Comparison of ENCODE assay signal across 18 cellular contexts in the genomic region with DNA sequence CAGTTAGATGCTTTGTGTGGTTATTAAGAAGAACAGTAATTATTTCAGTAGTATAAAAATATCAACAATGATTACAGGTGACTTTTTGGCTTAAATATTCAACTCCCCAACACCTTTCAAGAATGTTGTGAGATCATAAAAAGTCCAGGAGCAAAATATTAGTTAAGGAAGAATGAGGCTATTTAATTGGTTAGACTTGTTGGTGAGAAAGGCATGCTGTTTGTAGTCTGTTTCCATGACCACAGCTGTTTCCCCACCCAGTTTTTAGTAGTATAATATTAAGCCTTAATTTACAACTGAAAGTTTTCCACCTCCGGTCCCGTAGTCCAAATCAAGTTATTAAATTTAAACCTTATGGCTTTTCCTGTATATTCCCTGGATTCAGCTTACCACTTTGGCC.
DNase-seq lines count a peak whose midpoint lies in the region; ATAC-seq lines count a peak whose summit lies in the region.
"Had no signal": no experiment of that assay in that cellular context is flagged by ENCODE, and none has a peak within 500 bp of the region (broad histone marks: within the 10 kb centered on the region; RNA-seq: fewer than 3 reads in every experiment).

No MANE protein-coding gene starts in this region.

- peak overlapping the region; percentile 94 for H3K27ac ChIP-seq in CD4-positive, CD25-positive, alpha-beta regulatory T cell (ENCODE audit: insufficient read depth, low read length, poor library complexity, severe bottlenecking)
- peak overlapping the region; percentile 87 for H3K27ac ChIP-seq in KOPT-K1 (ENCODE audit: low read depth, low read length, poor library complexity, severe bottlenecking)
- H3K27ac ChIP-seq: cardiac muscle cell had no signal

- peak overlapping the region; percentile 78 for H3K4me3 ChIP-seq in CD4-positive, CD25-positive, alpha-beta regulatory T cell (ENCODE audit: low read depth, low read length)
- H3K4me3 ChIP-seq: cardiac muscle cell, HAP-1 had no signal

- H3K27me3 Mint-ChIP-seq in CD4-positive, CD25-positive, alpha-beta regulatory T cell = no peaks in the 10 kb centered on the region
- H3K27me3 Mint-ChIP-seq in activated naive CD8-positive, alpha-beta T cell treated with anti-CD3 and anti-CD28 coated beads, Interleukin-2, amount 10 ng/mL, durations not matched to agents 7 days and 5 days = no peaks in the 10 kb centered on the region
- no peaks in the 10 kb centered on the region for H3K27me3 Mint-ChIP-seq in natural killer cell treated with Interleukin-12 subunit alpha and Interleukin-12 subunit beta and Interleukin-15 and Interleukin-18, amount 100 ng/mL, for 72 hours

- no peaks in the 10 kb centered on the region for H3K27me3 ChIP-seq in CD4-positive, CD25-positive, alpha-beta regulatory T cell (ENCODE audit: control insufficient read depth, insufficient read depth, low read length)
- H3K27me3 ChIP-seq: cardiac muscle cell had no signal

- no peaks in the 10 kb centered on the region for H3K9me3 Mint-ChIP-seq in CD4-positive, CD25-positive, alpha-beta regulatory T cell
- H3K9me3 Mint-ChIP-seq in activated naive CD8-positive, alpha-beta T cell treated with anti-CD3 and anti-CD28 coated beads, Interleukin-2, amount 10 ng/mL, durations not matched to agents 7 days and 5 days = no peaks in the 10 kb centered on the region
- H3K9me3 Mint-ChIP-seq in natural killer cell treated with Interleukin-12 subunit alpha and Interleukin-12 subunit beta and Interleukin-15 and Interleukin-18, amount 100 ng/mL, for 72 hours = no peaks in the 10 kb centered on the region

- H3K4me3 Mint-ChIP-seq in CD4-positive, CD25-positive, alpha-beta regulatory T cell = peak overlapping the region; percentile 83 to 94 (median 88)
- H3K4me3 Mint-ChIP-seq in activated naive CD8-positive, alpha-beta T cell treated with anti-CD3 and anti-CD28 coated beads, Interleukin-2, amount 10 ng/mL, durations not matched to agents 7 days and 5 days = peak overlapping the region; percentile 91
- H3K4me3 Mint-ChIP-seq in natural killer cell treated with Interleukin-12 subunit alpha and Interleukin-12 subunit beta and Interleukin-15 and Interleukin-18, amount 100 ng/mL, for 72 hours = peak overlapping the region; percentile 79

- no peaks in the 10 kb centered on the region for H3K36me3 Mint-ChIP-seq in CD4-positive, CD25-positive, alpha-beta regulatory T cell
- no peaks in the 10 kb centered on the region for H3K36me3 Mint-ChIP-seq in activated naive CD8-positive, alpha-beta T cell treated with anti-CD3 and anti-CD28 coated beads, Interleukin-2, amount 10 ng/mL, durations not matched to agents 7 days and 5 days
- no peaks in the 10 kb centered on the region for H3K36me3 Mint-ChIP-seq in natural killer cell treated with Interleukin-12 subunit alpha and Interleukin-12 subunit beta and Interleukin-15 and Interleukin-18, amount 100 ng/mL, for 72 hours

- H3K36me3 ChIP-seq in CD4-positive, CD25-positive, alpha-beta regulatory T cell (ENCODE audit: control insufficient read depth, insufficient read depth, low read length) = no peaks in the 10 kb centered on the region
- H3K36me3 ChIP-seq in KOPT-K1 (ENCODE audit: insufficient read depth, low read length) = no peaks in the 10 kb centered on the region
- H3K36me3 ChIP-seq: cardiac muscle cell, HAP-1 had no signal

- POLR2A ChIA-PET in activated naive CD8-positive, alpha-beta T cell treated with anti-CD3 and anti-CD28 coated beads, Interleukin-2, amount 10 ng/mL, durations not matched to agents 7 days and 5 days (lab: Charles Lee) = interaction anchor here (1.1 to 13.8 kb wide), 5 partner anchors 9 to 61 kb away, joined by 3 to 996 read pairs (median 3); no protein-coding TSS in a partner anchor

- H3K4me1 Mint-ChIP-seq in CD4-positive, CD25-positive, alpha-beta regulatory T cell = peaks cover 46 to 99% (median 76%) of the 10 kb centered on the region in 4 donors
- peaks cover 87% of the 10 kb centered on the region for H3K4me1 Mint-ChIP-seq in activated naive CD8-positive, alpha-beta T cell treated with anti-CD3 and anti-CD28 coated beads, Interleukin-2, amount 10 ng/mL, durations not matched to agents 7 days and 5 days
- H3K4me1 Mint-ChIP-seq in natural killer cell treated with Interleukin-12 subunit alpha and Interleukin-12 subunit beta and Interleukin-15 and Interleukin-18, amount 100 ng/mL, for 72 hours (ENCODE audit: low read depth in 2 of 2) = peaks cover 75 to 81% of the 10 kb centered on the region in 2 donors

- H3K4me1 ChIP-seq in CD4-positive, CD25-positive, alpha-beta regulatory T cell (ENCODE audit: control insufficient read depth, insufficient read depth, low read length, poor library complexity, severe bottlenecking) = peaks cover 74% of the 10 kb centered on the region

- DNase-seq in CD4-positive, CD25-positive, alpha-beta regulatory T cell = peak in 1 of 3 donors; percentile 49
- no peak for DNase-seq in activated naive CD8-positive, alpha-beta T cell treated with anti-CD3 and anti-CD28 coated beads, Interleukin-2, amount 10 ng/mL, durations not matched to agents 7 days and 5 days
- no peak for DNase-seq in natural killer cell treated with Interleukin-12 subunit alpha and Interleukin-12 subunit beta and Interleukin-15 and Interleukin-18, amount 100 ng/mL, for 72 hours (ENCODE audit: low spot score)
- no peak for DNase-seq in DMS79 treated with DMSO at 0.1 percent for 48 hours (lab: John Stamatoyannopoulos, UW)
- DNase-seq in NCI-H2081 treated with DMSO at 0.1 percent for 48 hours (lab: John Stamatoyannopoulos, UW) = no peak
- DNase-seq in UCSD-AML1 (lab: John Stamatoyannopoulos, UW; ENCODE audit: unreplicated experiment) = no peak
- DNase-seq: activated effector memory CD4-positive, alpha-beta T cell treated with anti-CD3 and anti-CD28 coated beads, Interleukin-2, amount 50 U/mL, for 16 hours; DMS79; foreskin fibroblast; KG1; NCI-H1436; NCI-H510A; substantia nigra had no signal

- ATAC-seq in CD4-positive, CD25-positive, alpha-beta regulatory T cell (ENCODE audit: low read depth in 2 of 2) = no peak
- ATAC-seq in activated naive CD8-positive, alpha-beta T cell treated with anti-CD3 and anti-CD28 coated beads, Interleukin-2, amount 10 ng/mL, durations not matched to agents 7 days and 5 days (ENCODE audit: low read depth) = no peak
- ATAC-seq in natural killer cell treated with Interleukin-12 subunit alpha and Interleukin-12 subunit beta and Interleukin-15 and Interleukin-18, amount 100 ng/mL, for 72 hours = no peak
- ATAC-seq in GM18498 (IDR thresholded peaks at IDR 0.05; ENCODE audit: unreplicated experiment) = no peak
- ATAC-seq: SK-N-SH treated with all-trans-retinoic acid at 6 μM for 48 hours had no signal

- peak overlapping the region; percentile 97 to 100 (median 98) for H3K27ac Mint-ChIP-seq in CD4-positive, CD25-positive, alpha-beta regulatory T cell
- peak overlapping the region; percentile 98 for H3K27ac Mint-ChIP-seq in activated naive CD8-positive, alpha-beta T cell treated with anti-CD3 and anti-CD28 coated beads, Interleukin-2, amount 10 ng/mL, durations not matched to agents 7 days and 5 days
- H3K27ac Mint-ChIP-seq in natural killer cell treated with Interleukin-12 subunit alpha and Interleukin-12 subunit beta and Interleukin-15 and Interleukin-18, amount 100 ng/mL, for 72 hours = peak overlapping the region; percentile 88 to 94

- H3K9me3 ChIP-seq in CD4-positive, CD25-positive, alpha-beta regulatory T cell (ENCODE audit: control insufficient read depth in 2 of 2, low read length in 2 of 2) = no peaks in the 10 kb centered on the region
- H3K9me3 ChIP-seq in KOPT-K1 (ENCODE audit: insufficient read depth, low read length, poor library complexity, severe bottlenecking) = no peaks in the 10 kb centered on the region
- H3K9me3 ChIP-seq: HAP-1 had no signal
